In the genomic region with DNA sequence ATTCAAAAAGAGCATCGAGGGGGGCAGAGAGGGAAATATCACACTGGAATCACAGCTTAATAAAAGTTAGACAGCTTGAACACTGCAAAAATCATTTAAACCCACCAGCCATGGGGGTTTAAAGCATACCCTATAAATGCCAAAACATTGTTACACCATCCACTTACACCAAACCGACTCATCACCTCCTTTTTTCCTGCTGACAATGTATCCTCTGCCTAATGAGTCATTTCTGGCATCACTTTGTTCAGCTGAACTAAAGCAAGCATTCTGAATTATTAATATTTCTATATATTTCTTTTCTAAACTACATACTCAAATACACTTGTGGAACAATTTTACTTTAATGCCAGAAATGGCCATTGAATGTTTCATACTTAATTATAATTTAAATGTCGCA, we compare ENCODE assay signal across 25 cellular contexts. TPM values are rescaled to one million over a fixed set of nuclear protein-coding genes. Genes with fewer than 3 reads are reported as not detected.
"Had no signal": no experiment of that assay in that cellular context is flagged by ENCODE, and none has a peak within 500 bp of the region (broad histone marks: within the 10 kb centered on the region; RNA-seq: fewer than 3 reads in every experiment).

No MANE protein-coding gene starts in this region.

- H3K36me3 ChIP-seq: neural progenitor cell, ovary, right atrium auricular region, sigmoid colon had no signal

- ATAC-seq: left colon; left ventricle myocardium superior; natural killer cell treated with Interleukin-12 subunit alpha and Interleukin-12 subunit beta and Interleukin-15 and Interleukin-18, amount 100 ng/mL, for 72 hours had no signal

- DNase-seq: effector CD4-positive, alpha-beta T cell; endodermal cell; immature natural killer cell; left colon; left ventricle myocardium superior; mesenchymal stem cell; midbrain; nucleus accumbens; ovary; sigmoid colon; stimulated activated CD4-positive, alpha-beta T cell treated with anti-CD3 and anti-CD28 coated beads, Interleukin-2, amount 100 ng/mL, for 48 hours; stimulated activated naive CD4-positive, alpha-beta T cell treated with Interleukin-2 at 50 U/mL for 16 hours; trophoblast cell had no signal

- H3K4me3 ChIP-seq: coronary artery, lung, neural progenitor cell, ovary, right atrium auricular region, sigmoid colon, skin epidermis had no signal

- FAIRE-seq: endothelial cell of umbilical vein had no signal

- H3K27me3 ChIP-seq: neural progenitor cell, ovary, right atrium auricular region, sigmoid colon had no signal

RNA-seq across cellular contexts. Expression of a gene that starts 21.6 kb away (rescaled TPM):
- total RNA-seq: dermis microvascular lymphatic vessel endothelial cell; endodermal cell; endothelial cell of umbilical vein; fibroblast of lung; fibroblast of villous mesenchyme; kidney epithelial cell; left colon; left ventricle myocardium superior; natural killer cell treated with Interleukin-12 subunit alpha and Interleukin-12 subunit beta and Interleukin-15 and Interleukin-18, amount 100 ng/mL, for 72 hours; posterior vena cava; right atrium auricular region; sigmoid colon had no signal
